8 cellular contexts compared by ENCODE assay signal in genomic region chr18:43978174-43978573, GRCh38.
"Had no signal": no experiment of that assay in that cellular context is flagged by ENCODE, and none has a peak within 500 bp of the region (broad histone marks: within the 10 kb centered on the region; RNA-seq: fewer than 3 reads in every experiment).

No MANE protein-coding gene starts in this region.

- H3K27ac ChIP-seq: HL-60 had no signal

- H3K4me3 ChIP-seq: GM23338, K562 had no signal

- DNase-seq: H9, HCEC 1CT, IMR-90 had no signal

- FAIRE-seq: H1, H54, K562 had no signal

- ATAC-seq: GM23338, K562 had no signal

- H3K4me2 ChIP-seq: GM23338 had no signal

- H2AFZ ChIP-seq: GM23338 had no signal
